23 cellular contexts compared by ENCODE assay signal in genomic region chr14:36161781-36162180, GRCh38. TPM values are rescaled to one million over a fixed set of nuclear protein-coding genes. Genes with fewer than 3 reads are reported as not detected.
DNase-seq lines count a peak whose midpoint lies in the region; ATAC-seq and TF ChIP-seq lines count a peak whose summit lies in the region.
"Had no signal": no experiment of that assay in that cellular context is flagged by ENCODE, and none has a peak within 500 bp of the region (broad histone marks: within the 10 kb centered on the region; RNA-seq: fewer than 3 reads in every experiment).

No MANE protein-coding gene starts in this region.

- no peak overlapping the region for H3K27ac ChIP-seq in PC-9
- H3K27ac ChIP-seq: ascending aorta, left ventricle myocardium inferior, WERI-Rb-1 had no signal

- H3K27me3 ChIP-seq in H7 (ENCODE audit: control insufficient read depth, insufficient read depth, low read length) (peaks cover 2% of the 10 kb centered on the region), PC-9 (ENCODE audit: insufficient read depth, low read depth) (no peaks in the 10 kb centered on the region)
- H3K27me3 ChIP-seq: ascending aorta had no signal

- peak overlapping the region; percentile 74 for H3K4me2 ChIP-seq in PC-9

- H2AFZ ChIP-seq in PC-9, result peak overlapping the region; percentile 79

- no peak for TF ChIP-seq CTCF in PC-9 (conservative IDR thresholded peaks at IDR 0.05)

- BruUV-seq in PC-9 (replicated peaks; lab: Mats Ljungman, UMichigan), result no TSS peak

- intact Hi-C loops in PC-9 (cut with micrococcal nuclease; ENCODE audit: unreplicated experiment), result no loop called here

- no peaks in the 10 kb centered on the region for H3K9me2 ChIP-seq in PC-9 (ENCODE audit: insufficient read depth)

- H4K20me1 ChIP-seq in PC-9 (ENCODE audit: insufficient read depth), result no peaks in the 10 kb centered on the region

- no peak for ATAC-seq in GM18867 (IDR thresholded peaks at IDR 0.05; ENCODE audit: unreplicated experiment)
- ATAC-seq: stimulated activated naive CD8-positive, alpha-beta T cell treated with anti-CD3 and anti-CD28 coated beads, Interleukin-15, amount 100 ng/mL, for 72 hours; T-cell had no signal

- H3F3A ChIP-seq in PC-9 (ENCODE audit: insufficient read depth, low read depth), result no peaks in the 10 kb centered on the region

- H3K4me3 ChIP-seq in H7 (ENCODE audit: insufficient read depth, low read depth, low read length), result peak overlapping the region; percentile 16
- peak overlapping the region; percentile 52 for H3K4me3 ChIP-seq in PC-9
- H3K4me3 ChIP-seq: ascending aorta, left ventricle myocardium inferior had no signal

- H3K4me1 ChIP-seq in PC-9 (replicated peaks; ENCODE audit: insufficient read depth), result no peaks in the 10 kb centered on the region
- H3K4me1 ChIP-seq: ascending aorta, left ventricle myocardium inferior had no signal

- H3K79me2 ChIP-seq in PC-9 (ENCODE audit: low read depth), result no peaks in the 10 kb centered on the region

- H3K9me3 ChIP-seq in PC-9 (ENCODE audit: insufficient read depth, low read depth), result no peaks in the 10 kb centered on the region
- H3K9me3 ChIP-seq: ascending aorta had no signal

- H3K36me3 ChIP-seq in H7 (replicated peaks; ENCODE audit: control insufficient read depth, insufficient read depth, low read length) (no peaks in the 10 kb centered on the region), PC-9 (ENCODE audit: low read depth) (no peaks in the 10 kb centered on the region)
- H3K36me3 ChIP-seq: ascending aorta, left ventricle myocardium inferior, WERI-Rb-1 had no signal

- POLR2A ChIA-PET in PC-9 (lab: Charles Lee; ENCODE audit: unreplicated experiment), result no interaction called here

- CTCF ChIA-PET in PC-9 (lab: Charles Lee), result no interaction called here

- DNase-seq in H7 (peak; percentile 17), PC-9 (peak in 1 of 2 experiments; percentile 2), iPS-NIHi7 (ENCODE audit: extremely low spot score) (peak; percentile 23), renal cortical epithelial cell (ENCODE audit: low read depth) (peak; percentile 68), T-helper 2 cell (no peak)
- DNase-seq in activated T-cell treated with anti-CD3 and anti-CD28 coated beads, Interleukin-2, amount 50 U/mL, for 1 hour, result no peak
- DNase-seq: activated CD4-positive, alpha-beta memory T cell treated with anti-CD3 and anti-CD28 coated beads, Interleukin-2, amount 10 ng/mL, durations not matched to agents 7 days and 5 days; activated naive CD4-positive, alpha-beta T cell treated with anti-CD3 and anti-CD28 coated beads, Interleukin-2, amount 50 U/mL, for 16 hours; activated T-cell treated with anti-CD3 and anti-CD28 coated beads, Interleukin-2, amount 50 U/mL, for 24 hours; EL; HFFc6; hypothalamus; left ventricle myocardium inferior; NCI-H1436 treated with DMSO at 0.1 percent for 48 hours; NCI-H345; stimulated activated naive CD8-positive, alpha-beta T cell treated with anti-CD3 and anti-CD28 coated beads, Interleukin-15, amount 100 ng/mL, for 72 hours; T-cell; WERI-Rb-1 had no signal

RNA-seq across cellular contexts. Expression of gene PTCSC3, which starts 14.7 kb away (rescaled TPM):
- not detected in 2 replicates for total RNA-seq in H7 (2014; rRNA removed; shearing (Covaris generic))
- not detected in 2 replicates for total RNA-seq in PC-9 (2021)
- total RNA-seq in renal cortical epithelial cell, result not detected in 2 replicates
- total RNA-seq: activated CD4-positive, alpha-beta memory T cell treated with anti-CD3 and anti-CD28 coated beads, Interleukin-2, amount 10 ng/mL, durations not matched to agents 7 days and 5 days; ascending aorta; cerebellum; HFFc6; left ventricle myocardium inferior; omental fat pad; T-cell; urinary bladder had no signal

Comparison
In these comparisons a context has a peak if more than half of its experiments do, and no peak if none do; other contexts are left out.
1. DNase-seq: peak in H7 (single experiment), iPS-NIHi7 (single experiment) and renal cortical epithelial cell (single experiment); none in T-helper 2 cell (0 of 5) and activated T-cell treated with anti-CD3 and anti-CD28 coated beads, Interleukin-2, amount 50 U/mL, for 1 hour (single experiment).